ENCODE assay signal across 2 cellular contexts in the genomic region with DNA sequence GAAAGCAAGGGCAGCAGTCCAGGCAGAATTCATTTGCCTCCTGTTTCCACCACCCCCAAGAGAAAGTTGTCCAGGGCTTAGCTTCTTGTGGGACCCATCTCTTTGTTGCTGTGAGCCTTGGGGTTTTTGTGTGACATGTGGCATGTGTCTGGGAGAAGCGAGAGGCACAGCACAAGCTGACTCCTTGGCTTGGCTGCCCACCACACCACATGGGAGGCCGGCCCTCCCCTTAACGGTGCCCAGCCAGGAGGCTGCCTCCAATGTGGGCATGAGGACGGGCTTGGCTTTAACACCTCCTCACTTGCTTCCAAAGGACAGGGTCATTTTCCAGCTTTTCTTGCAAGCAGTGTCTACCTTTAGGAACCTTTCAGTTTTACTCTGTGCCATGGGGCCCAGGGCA.
TF ChIP-seq lines count a peak whose summit lies in the region.

No MANE protein-coding gene starts in this region.

TF ChIP-seq in GM23338, 12 proteins besides CTCF, POLR2A, EP300 and RAD21 (continued from another document):
- TF ChIP-seq REST (IDR thresholded peaks at IDR 0.05; ENCODE audit: unreplicated experiment) (no peak), EZH2phosphoT487 (IDR thresholded peaks at IDR 0.05; ENCODE audit: unreplicated experiment) (no peak), ZNF331 (CRISPR knock-in tag; IDR thresholded peaks at IDR 0.05; ENCODE audit: low read depth) (no peak), NANOG (IDR thresholded peaks at IDR 0.05; ENCODE audit: borderline replicate concordance) (no peak), EZH2 (IDR thresholded peaks at IDR 0.05; ENCODE audit: low read depth, unreplicated experiment) (no peak), ZNF114 (CRISPR knock-in tag; IDR thresholded peaks at IDR 0.05) (no peak), STAT1 (IDR thresholded peaks at IDR 0.05; ENCODE audit: unreplicated experiment) (no peak)
- TF ChIP-seq, protein P1, sequence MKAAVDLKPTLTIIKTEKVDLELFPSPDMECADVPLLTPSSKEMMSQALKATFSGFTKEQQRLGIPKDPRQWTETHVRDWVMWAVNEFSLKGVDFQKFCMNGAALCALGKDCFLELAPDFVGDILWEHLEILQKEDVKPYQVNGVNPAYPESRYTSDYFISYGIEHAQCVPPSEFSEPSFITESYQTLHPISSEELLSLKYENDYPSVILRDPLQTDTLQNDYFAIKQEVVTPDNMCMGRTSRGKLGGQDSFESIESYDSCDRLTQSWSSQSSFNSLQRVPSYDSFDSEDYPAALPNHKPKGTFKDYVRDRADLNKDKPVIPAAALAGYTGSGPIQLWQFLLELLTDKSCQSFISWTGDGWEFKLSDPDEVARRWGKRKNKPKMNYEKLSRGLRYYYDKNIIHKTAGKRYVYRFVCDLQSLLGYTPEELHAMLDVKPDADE (IDR thresholded peaks at IDR 0.05), result no peak
- TF ChIP-seq, protein P2, sequence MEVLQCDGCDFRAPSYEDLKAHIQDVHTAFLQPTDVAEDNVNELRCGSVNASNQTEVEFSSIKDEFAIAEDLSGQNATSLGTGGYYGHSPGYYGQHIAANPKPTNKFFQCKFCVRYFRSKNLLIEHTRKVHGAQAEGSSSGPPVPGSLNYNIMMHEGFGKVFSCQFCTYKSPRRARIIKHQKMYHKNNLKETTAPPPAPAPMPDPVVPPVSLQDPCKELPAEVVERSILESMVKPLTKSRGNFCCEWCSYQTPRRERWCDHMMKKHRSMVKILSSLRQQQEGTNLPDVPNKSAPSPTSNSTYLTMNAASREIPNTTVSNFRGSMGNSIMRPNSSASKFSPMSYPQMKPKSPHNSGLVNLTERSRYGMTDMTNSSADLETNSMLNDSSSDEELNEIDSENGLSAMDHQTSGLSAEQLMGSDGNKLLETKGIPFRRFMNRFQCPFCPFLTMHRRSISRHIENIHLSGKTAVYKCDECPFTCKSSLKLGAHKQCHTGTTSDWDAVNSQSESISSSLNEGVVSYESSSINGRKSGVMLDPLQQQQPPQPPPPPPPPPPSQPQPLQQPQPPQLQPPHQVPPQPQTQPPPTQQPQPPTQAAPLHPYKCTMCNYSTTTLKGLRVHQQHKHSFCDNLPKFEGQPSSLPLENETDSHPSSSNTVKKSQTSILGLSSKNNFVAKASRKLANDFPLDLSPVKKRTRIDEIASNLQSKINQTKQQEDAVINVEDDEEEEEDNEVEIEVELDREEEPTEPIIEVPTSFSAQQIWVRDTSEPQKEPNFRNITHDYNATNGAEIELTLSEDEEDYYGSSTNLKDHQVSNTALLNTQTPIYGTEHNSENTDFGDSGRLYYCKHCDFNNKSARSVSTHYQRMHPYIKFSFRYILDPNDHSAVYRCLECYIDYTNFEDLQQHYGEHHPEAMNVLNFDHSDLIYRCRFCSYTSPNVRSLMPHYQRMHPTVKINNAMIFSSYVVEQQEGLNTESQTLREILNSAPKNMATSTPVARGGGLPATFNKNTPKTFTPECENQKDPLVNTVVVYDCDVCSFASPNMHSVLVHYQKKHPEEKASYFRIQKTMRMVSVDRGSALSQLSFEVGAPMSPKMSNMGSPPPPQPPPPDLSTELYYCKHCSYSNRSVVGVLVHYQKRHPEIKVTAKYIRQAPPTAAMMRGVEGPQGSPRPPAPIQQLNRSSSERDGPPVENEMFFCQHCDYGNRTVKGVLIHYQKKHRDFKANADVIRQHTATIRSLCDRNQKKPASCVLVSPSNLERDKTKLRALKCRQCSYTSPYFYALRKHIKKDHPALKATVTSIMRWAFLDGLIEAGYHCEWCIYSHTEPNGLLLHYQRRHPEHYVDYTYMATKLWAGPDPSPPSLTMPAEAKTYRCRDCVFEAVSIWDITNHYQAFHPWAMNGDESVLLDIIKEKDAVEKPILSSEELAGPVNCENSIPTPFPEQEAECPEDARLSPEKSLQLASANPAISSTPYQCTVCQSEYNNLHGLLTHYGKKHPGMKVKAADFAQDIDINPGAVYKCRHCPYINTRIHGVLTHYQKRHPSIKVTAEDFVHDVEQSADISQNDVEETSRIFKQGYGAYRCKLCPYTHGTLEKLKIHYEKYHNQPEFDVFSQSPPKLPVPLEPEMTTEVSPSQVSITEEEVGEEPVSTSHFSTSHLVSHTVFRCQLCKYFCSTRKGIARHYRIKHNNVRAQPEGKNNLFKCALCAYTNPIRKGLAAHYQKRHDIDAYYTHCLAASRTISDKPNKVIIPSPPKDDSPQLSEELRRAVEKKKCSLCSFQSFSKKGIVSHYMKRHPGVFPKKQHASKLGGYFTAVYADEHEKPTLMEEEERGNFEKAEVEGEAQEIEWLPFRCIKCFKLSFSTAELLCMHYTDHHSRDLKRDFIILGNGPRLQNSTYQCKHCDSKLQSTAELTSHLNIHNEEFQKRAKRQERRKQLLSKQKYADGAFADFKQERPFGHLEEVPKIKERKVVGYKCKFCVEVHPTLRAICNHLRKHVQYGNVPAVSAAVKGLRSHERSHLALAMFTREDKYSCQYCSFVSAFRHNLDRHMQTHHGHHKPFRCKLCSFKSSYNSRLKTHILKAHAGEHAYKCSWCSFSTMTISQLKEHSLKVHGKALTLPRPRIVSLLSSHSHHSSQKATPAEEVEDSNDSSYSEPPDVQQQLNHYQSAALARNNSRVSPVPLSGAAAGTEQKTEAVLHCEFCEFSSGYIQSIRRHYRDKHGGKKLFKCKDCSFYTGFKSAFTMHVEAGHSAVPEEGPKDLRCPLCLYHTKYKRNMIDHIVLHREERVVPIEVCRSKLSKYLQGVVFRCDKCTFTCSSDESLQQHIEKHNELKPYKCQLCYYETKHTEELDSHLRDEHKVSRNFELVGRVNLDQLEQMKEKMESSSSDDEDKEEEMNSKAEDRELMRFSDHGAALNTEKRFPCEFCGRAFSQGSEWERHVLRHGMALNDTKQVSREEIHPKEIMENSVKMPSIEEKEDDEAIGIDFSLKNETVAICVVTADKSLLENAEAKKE (CRISPR knock-in tag; IDR thresholded peaks at IDR 0.05), result no peak

TF ChIP-seq in H1, 55 proteins besides CTCF, POLR2A, EP300 and RAD21 (continued from another document):
- no peak for TF ChIP-seq SIX5 (IDR thresholded peaks at IDR 0.05; ENCODE audit: low read depth, low read length)
- no peak for TF ChIP-seq RFX5 (IDR thresholded peaks at IDR 0.05; ENCODE audit: borderline replicate concordance, low read depth, low read length)
- TF ChIP-seq JUN (IDR thresholded peaks at IDR 0.05; ENCODE audit: low read depth, low read length), result no peak
- TF ChIP-seq TBP (IDR thresholded peaks at IDR 0.05; ENCODE audit: low read depth, low read length), result no peak
- TF ChIP-seq CEBPB (IDR thresholded peaks at IDR 0.05; ENCODE audit: low read depth, low read length), result no peak
- TF ChIP-seq FOSL1 (IDR thresholded peaks at IDR 0.05; ENCODE audit: insufficient read depth, low read depth, low read length), result no peak
- no peak for TF ChIP-seq RBBP5 (IDR thresholded peaks at IDR 0.05; ENCODE audit: borderline replicate concordance, low read depth, low read length)
- TF ChIP-seq ZNF274 (IDR thresholded peaks at IDR 0.05; ENCODE audit: borderline replicate concordance, extremely low read depth, low read length), result no peak
